18 cellular contexts compared by ENCODE assay signal in the genomic region with DNA sequence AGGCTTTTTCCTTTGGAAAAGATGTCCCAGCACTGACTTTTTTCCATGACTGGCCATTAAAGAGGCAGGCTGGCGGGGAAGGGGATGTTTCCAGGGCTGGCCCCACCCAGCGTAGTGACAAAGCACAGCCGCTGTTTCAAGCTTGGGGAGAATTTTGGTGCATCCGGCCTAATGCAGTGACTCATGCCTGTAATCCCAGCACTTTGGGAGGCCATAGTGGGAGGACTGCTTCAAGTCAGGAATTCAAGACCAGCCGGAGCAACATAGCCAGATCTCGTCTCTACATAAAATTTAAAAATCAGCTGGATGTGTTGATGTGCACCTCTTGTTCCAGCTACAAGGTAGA.
DNase-seq lines count a peak whose midpoint lies in the region; ATAC-seq and TF ChIP-seq lines count a peak whose summit lies in the region.
"Had no signal": no experiment of that assay in that cellular context is flagged by ENCODE, and none has a peak within 500 bp of the region (broad histone marks: within the 10 kb centered on the region; RNA-seq: fewer than 3 reads in every experiment).

No MANE protein-coding gene starts in this region.

- no peak overlapping the region for H4K91ac ChIP-seq in mesenchymal stem cell (ENCODE audit: low read length)

- H3K9me3 Mint-ChIP-seq in CD8-positive, alpha-beta memory T cell: peaks cover 0 to 2% (median 0%) of the 10 kb centered on the region in 5 donors
- H3K9me3 Mint-ChIP-seq: activated naive CD4-positive, alpha-beta T cell treated with anti-CD3 and anti-CD28 coated beads, Interleukin-2, amount 10 ng/mL, durations not matched to agents 7 days and 5 days had no signal

- ATAC-seq in HG02571 (IDR thresholded peaks at IDR 0.05; ENCODE audit: unreplicated experiment): no peak
- no peak for ATAC-seq in GM21825 (IDR thresholded peaks at IDR 0.05; ENCODE audit: unreplicated experiment)
- ATAC-seq: PC-3; stimulated activated memory B cell treated with anti-CD40 and anti-IgM and Interleukin-4, amounts not matched to agents 10 μg/mL and 1 μg/mL and 100 μg/mL, for 72 hours; WTC11 had no signal

- no peak for TF ChIP-seq CTCF in fibroblast of mammary gland (conservative IDR thresholded peaks at IDR 0.05; ENCODE audit: control insufficient read depth, insufficient read depth, low read depth, low read length)

- DNase-seq in A172 (ENCODE audit: low spot score) (peak; percentile 75), HT1080 (ENCODE audit: low read depth) (peak; percentile 29), fibroblast of mammary gland (ENCODE audit: low read depth) (peak; percentile 78), mesenchymal stem cell (peak; percentile 79), SW 1271 (lab: John Stamatoyannopoulos, UW) (no peak)
- no peak for DNase-seq in CD8-positive, alpha-beta memory T cell
- DNase-seq: activated naive CD4-positive, alpha-beta T cell treated with anti-CD3 and anti-CD28 coated beads, Interleukin-2, amount 10 ng/mL, durations not matched to agents 7 days and 5 days; caudate nucleus; COR-L47; hippocampal formation; KBM-7; NCI-H1436; PC-3 had no signal

- POLR2A ChIA-PET in CD8-positive, alpha-beta memory T cell (lab: Charles Lee): no interaction called here

- peak overlapping the region in 1 of 2 experiments; percentile 8 for H3K18ac ChIP-seq in mesenchymal stem cell (ENCODE audit: low read depth in 1 of 2, low read length in 2 of 2)

- no peak overlapping the region for H3K27ac Mint-ChIP-seq in CD8-positive, alpha-beta memory T cell
- H3K27ac Mint-ChIP-seq: activated naive CD4-positive, alpha-beta T cell treated with anti-CD3 and anti-CD28 coated beads, Interleukin-2, amount 10 ng/mL, durations not matched to agents 7 days and 5 days; nephron; stimulated activated memory B cell treated with anti-CD40 and anti-IgM and Interleukin-4, amounts not matched to agents 10 μg/mL and 1 μg/mL and 100 μg/mL, for 72 hours; WTC11 had no signal

- WGBS in mesenchymal stem cell: 68% methylated on average over 6 of the region's 6 CpGs

- no peak overlapping the region for H2BK12ac ChIP-seq in mesenchymal stem cell (ENCODE audit: low read length in 2 of 2)

- no peak overlapping the region for H2AK5ac ChIP-seq in mesenchymal stem cell (ENCODE audit: low read length, severe bottlenecking)

- H2AFZ ChIP-seq in mesenchymal stem cell (ENCODE audit: low read depth, low read length): no peak overlapping the region

- H2BK15ac ChIP-seq in mesenchymal stem cell (ENCODE audit: low read depth, poor library complexity, severe bottlenecking): no peak overlapping the region

- H3K9ac ChIP-seq in mesenchymal stem cell (ENCODE audit: low read length): peak overlapping the region; percentile 71

- no peak overlapping the region for H2BK120ac ChIP-seq in mesenchymal stem cell (ENCODE audit: low read depth, low read length)

- peak overlapping the region; percentile 42 for H4K8ac ChIP-seq in mesenchymal stem cell (ENCODE audit: low read length)

- H3K14ac ChIP-seq in mesenchymal stem cell (ENCODE audit: low read length in 2 of 2): no peak overlapping the region

- H2BK5ac ChIP-seq in mesenchymal stem cell (ENCODE audit: low read depth, low read length, poor library complexity, severe bottlenecking): no peak overlapping the region

- no peaks in the 10 kb centered on the region for H3K36me3 ChIP-seq in mesenchymal stem cell (ENCODE audit: control insufficient read depth in 1 of 2, insufficient read depth in 2 of 2, low read depth in 1 of 2, low read length in 2 of 2)
- no peaks in the 10 kb centered on the region for H3K36me3 ChIP-seq in CD8-positive, alpha-beta memory T cell (ENCODE audit: insufficient read depth, low read length)

- no peak overlapping the region for H3K27ac ChIP-seq in mesenchymal stem cell (ENCODE audit: low read length, poor library complexity, severe bottlenecking)
- H3K27ac ChIP-seq in CD8-positive, alpha-beta memory T cell (ENCODE audit: low read depth, low read length): no peak overlapping the region

- H3K27me3 Mint-ChIP-seq in CD8-positive, alpha-beta memory T cell: peaks cover 9 to 51% of the 10 kb centered on the region in 2 donors

- no peak overlapping the region for H3K4me3 Mint-ChIP-seq in CD8-positive, alpha-beta memory T cell
- H3K4me3 Mint-ChIP-seq: activated naive CD4-positive, alpha-beta T cell treated with anti-CD3 and anti-CD28 coated beads, Interleukin-2, amount 10 ng/mL, durations not matched to agents 7 days and 5 days; nephron; stimulated activated memory B cell treated with anti-CD40 and anti-IgM and Interleukin-4, amounts not matched to agents 10 μg/mL and 1 μg/mL and 100 μg/mL, for 72 hours; WTC11 had no signal

- no peaks in the 10 kb centered on the region for H3K9me3 ChIP-seq in mesenchymal stem cell (ENCODE audit: control insufficient read depth, low read length)
- H3K9me3 ChIP-seq in CD8-positive, alpha-beta memory T cell (ENCODE audit: low read length): no peaks in the 10 kb centered on the region

- H3K27me3 ChIP-seq in mesenchymal stem cell (ENCODE audit: control insufficient read depth in 1 of 2, insufficient read depth in 1 of 2, low read length in 2 of 2): no peaks in the 10 kb centered on the region
- H3K27me3 ChIP-seq in CD8-positive, alpha-beta memory T cell (ENCODE audit: insufficient read depth, low read length, poor library complexity, severe bottlenecking): no peaks in the 10 kb centered on the region

- H3K23ac ChIP-seq in mesenchymal stem cell (ENCODE audit: low read length in 2 of 2): no peak overlapping the region

- H3K4me1 Mint-ChIP-seq in CD8-positive, alpha-beta memory T cell: no peaks in the 10 kb centered on the region
- H3K4me1 Mint-ChIP-seq: activated naive CD4-positive, alpha-beta T cell treated with anti-CD3 and anti-CD28 coated beads, Interleukin-2, amount 10 ng/mL, durations not matched to agents 7 days and 5 days; nephron had no signal

- H3K4me3 ChIP-seq in fibroblast of mammary gland (ENCODE audit: control insufficient read depth, low read depth, low read length) (no peak overlapping the region), mesenchymal stem cell (ENCODE audit: insufficient read depth in 1 of 2, low read depth in 1 of 2, low read length in 2 of 2) (peak overlapping the region in 1 of 2 experiments; percentile 18)
- no peak overlapping the region for H3K4me3 ChIP-seq in CD8-positive, alpha-beta memory T cell (ENCODE audit: low read length)

- CTCF ChIA-PET in CD8-positive, alpha-beta memory T cell (lab: Charles Lee): interaction anchor here (1.3 kb wide), 1 partner anchor 9 kb away, joined by 3 read pairs; no protein-coding TSS in a partner anchor

- H3K79me1 ChIP-seq in mesenchymal stem cell (replicated peaks; ENCODE audit: low read length, poor library complexity, severe bottlenecking): no peaks in the 10 kb centered on the region

- no peaks in the 10 kb centered on the region for H3K4me1 ChIP-seq in mesenchymal stem cell (ENCODE audit: control insufficient read depth, insufficient read depth, low read depth, low read length)
- H3K4me1 ChIP-seq in CD8-positive, alpha-beta memory T cell (ENCODE audit: insufficient read depth, low read length): no peaks in the 10 kb centered on the region

- H3K36me3 Mint-ChIP-seq in CD8-positive, alpha-beta memory T cell: peaks cover 0 to 3% (median 0%) of the 10 kb centered on the region in 3 donors
- H3K36me3 Mint-ChIP-seq: activated naive CD4-positive, alpha-beta T cell treated with anti-CD3 and anti-CD28 coated beads, Interleukin-2, amount 10 ng/mL, durations not matched to agents 7 days and 5 days had no signal

- H3K4ac ChIP-seq in mesenchymal stem cell (ENCODE audit: low read depth in 1 of 2, low read length in 2 of 2): no peak overlapping the region

- H3K4me2 ChIP-seq in mesenchymal stem cell (ENCODE audit: low read length, poor library complexity, severe bottlenecking): no peak overlapping the region

Comparison
In these comparisons a context has a peak if more than half of its experiments do, and no peak if none do; other contexts are left out.
1. DNase-seq: peak in A172 (single experiment), HT1080 (single experiment), fibroblast of mammary gland (single experiment) and mesenchymal stem cell (single experiment); none in SW 1271 (0 of 2) and CD8-positive, alpha-beta memory T cell (0 of 5).